4 cellular contexts compared by ENCODE assay signal in the genomic region with DNA sequence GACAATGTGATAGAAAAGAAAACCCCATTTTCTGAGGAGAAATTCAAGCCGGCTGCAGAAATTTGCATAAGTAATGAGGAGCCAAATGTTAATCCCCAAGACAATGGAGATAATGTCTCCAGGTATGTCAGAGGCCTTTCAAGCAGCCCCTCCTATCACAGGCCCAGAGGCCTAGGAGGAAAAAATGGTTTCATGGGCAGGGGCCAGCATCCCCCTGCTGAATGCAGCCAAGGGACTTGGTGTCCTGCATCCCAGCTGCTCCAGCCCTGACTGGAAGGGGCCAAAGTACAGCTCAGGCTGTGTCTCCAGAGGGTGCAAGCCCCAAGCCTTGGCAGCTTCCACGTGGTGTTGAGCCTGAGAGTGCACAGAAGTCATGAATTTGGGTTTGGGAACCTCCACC.
TF ChIP-seq lines count a peak whose summit lies in the region.

No MANE protein-coding gene starts in this region.

TF ChIP-seq in A549, 52 proteins besides CTCF, POLR2A, EP300 and RAD21:
- TF ChIP-seq ZFP36 (IDR thresholded peaks at IDR 0.05; ENCODE audit: borderline replicate concordance, partially characterized antibody) = peak; percentile 71

TF ChIP-seq in GM23338, 12 proteins besides CTCF, POLR2A, EP300 and RAD21:
- TF ChIP-seq ZNF114 (CRISPR knock-in tag; IDR thresholded peaks at IDR 0.05) = 0 out of 2 replicates have a peak, but pooled peaks have one; percentile 44

TF ChIP-seq in HEK293, 187 proteins besides CTCF, POLR2A, EP300 and RAD21:
- TF ChIP-seq TRIM28 (IDR thresholded peaks at IDR 0.05; ENCODE audit: borderline replicate concordance, low read length) = peak; percentile 53; the same call in 1 of the 2 replicates
- TF ChIP-seq SETDB1 (IDR thresholded peaks at IDR 0.05; ENCODE audit: insufficient read length, low read length) = peak; percentile 58
- TF ChIP-seq ZNF585B (tag by site-specific recombination; IDR thresholded peaks at IDR 0.05) = peak; percentile 80

TF ChIP-seq in K562, 482 proteins besides CTCF, POLR2A, EP300 and RAD21:
- TF ChIP-seq ZFP36 (IDR thresholded peaks at IDR 0.05; ENCODE audit: low read depth, low read length, partially characterized antibody) = peak; percentile 46
